1 cellular context compared by ENCODE assay signal in genomic region chr6:40958740-40959139, GRCh38.
TF ChIP-seq lines count a peak whose summit lies in the region.

No MANE protein-coding gene starts in this region.

TF ChIP-seq in SK-N-SH treated with all-trans-retinoic acid at 6 μM for 48 hours, 23 proteins besides CTCF, POLR2A, EP300 and RAD21 (continued from another document):
- TF ChIP-seq ZNF70 (CRISPR knock-in tag; IDR thresholded peaks at IDR 0.05), result no peak
- TF ChIP-seq BACH2 (CRISPR knock-in tag; IDR thresholded peaks at IDR 0.05; ENCODE audit: borderline replicate concordance), result no peak
- TF ChIP-seq RARB (CRISPR knock-in tag; IDR thresholded peaks at IDR 0.05), result no peak
- TF ChIP-seq SNAI2 (CRISPR knock-in tag; IDR thresholded peaks at IDR 0.05), result no peak
- TF ChIP-seq CREB5 (CRISPR knock-in tag; IDR thresholded peaks at IDR 0.05; ENCODE audit: low read depth), result no peak
- TF ChIP-seq ZFP30 (CRISPR knock-in tag; IDR thresholded peaks at IDR 0.05), result no peak
- TF ChIP-seq OSR1 (CRISPR knock-in tag; IDR thresholded peaks at IDR 0.05), result no peak
- no peak for TF ChIP-seq TCF4 (CRISPR knock-in tag; IDR thresholded peaks at IDR 0.05; ENCODE audit: borderline replicate concordance)
- no peak for TF ChIP-seq TOX (CRISPR knock-in tag; IDR thresholded peaks at IDR 0.05; ENCODE audit: borderline replicate concordance)
- TF ChIP-seq PPARA (CRISPR knock-in tag; IDR thresholded peaks at IDR 0.05; ENCODE audit: borderline replicate concordance), result no peak
- no peak for TF ChIP-seq ZC3H10 (CRISPR knock-in tag; IDR thresholded peaks at IDR 0.05)
- no peak for TF ChIP-seq CSDC2 (CRISPR knock-in tag; IDR thresholded peaks at IDR 0.05)
- no peak for TF ChIP-seq CSRNP3 (CRISPR knock-in tag; IDR thresholded peaks at IDR 0.05)
- no peak for TF ChIP-seq TSHZ2 (CRISPR knock-in tag; IDR thresholded peaks at IDR 0.05)
- no peak for TF ChIP-seq ZNF8 (CRISPR knock-in tag; IDR thresholded peaks at IDR 0.05)
